ENCODE assay signal across 1 cellular context in genomic region chr3:53677406-53677805, GRCh38.
TF ChIP-seq lines count a peak whose summit lies in the region.

No MANE protein-coding gene starts in this region.

TF ChIP-seq in A549, 52 proteins besides CTCF, POLR2A, EP300 and RAD21 (continued from another document):
- no peak for TF ChIP-seq ELK1 (IDR thresholded peaks at IDR 0.05; ENCODE audit: low read depth, low read length)
- no peak for TF ChIP-seq KDM5A (IDR thresholded peaks at IDR 0.05)
- TF ChIP-seq NPAS2 (CRISPR knock-in tag; IDR thresholded peaks at IDR 0.05; ENCODE audit: borderline replicate concordance) = no peak
